In genomic region chr12:129984097-129984496, GRCh38 we compare ENCODE assay signal across 15 cellular contexts.
DNase-seq lines count a peak whose midpoint lies in the region; ATAC-seq and TF ChIP-seq lines count a peak whose summit lies in the region.
"Had no signal": no experiment of that assay in that cellular context is flagged by ENCODE, and none has a peak within 500 bp of the region (broad histone marks: within the 10 kb centered on the region; RNA-seq: fewer than 3 reads in every experiment).

No MANE protein-coding gene starts in this region.

- H3K27me3 Mint-ChIP-seq in H9 (ENCODE audit: low read depth) (peaks cover 77% of the 10 kb centered on the region), endodermal cell (ENCODE audit: insufficient read depth) (peaks cover 25% of the 10 kb centered on the region), neural progenitor cell (ENCODE audit: insufficient read depth, low read depth) (peaks cover 2% of the 10 kb centered on the region)

- no peak overlapping the region for H3T11ph ChIP-seq in H9 (ENCODE audit: low read length)

- H3K79me1 ChIP-seq in H9 (ENCODE audit: insufficient read depth, low read depth, low read length, poor library complexity, severe bottlenecking) = no peaks in the 10 kb centered on the region

- H2AFZ ChIP-seq in H9 (ENCODE audit: low read length) (no peak overlapping the region), neural progenitor cell (replicated peaks) (no peak overlapping the region)

- H3K4me3 ChIP-seq in endodermal cell (ENCODE audit: low read length) (no peak overlapping the region), neural progenitor cell (no peak overlapping the region), heart right ventricle (no peak overlapping the region)

- H3K4ac ChIP-seq in H9 (ENCODE audit: low read depth, low read length) = no peak overlapping the region

- no peak overlapping the region for H4K8ac ChIP-seq in H9 (replicated peaks; ENCODE audit: insufficient read length, low read depth, low read length)

- H3K4me1 ChIP-seq in H9 (ENCODE audit: insufficient read depth, low read length) (peaks cover 2% of the 10 kb centered on the region; the same call in 1 of the 2 replicates), endodermal cell (ENCODE audit: control insufficient read depth, insufficient read depth, low read length) (no peaks in the 10 kb centered on the region), neural progenitor cell (peaks cover 10% of the 10 kb centered on the region), heart right ventricle (no peaks in the 10 kb centered on the region)

- no peak overlapping the region for H2BK20ac ChIP-seq in H9 (ENCODE audit: low read depth, low read length, poor library complexity, severe bottlenecking)

- TF ChIP-seq CTCF in H9 (conservative IDR thresholded peaks at IDR 0.05) = no peak
- TF ChIP-seq CTCF in endodermal cell (conservative IDR thresholded peaks at IDR 0.05) = no peak
- TF ChIP-seq CTCF in neural progenitor cell (IDR thresholded peaks at IDR 0.05) = no peak
- TF ChIP-seq CTCF in heart right ventricle (IDR thresholded peaks at IDR 0.05) = no peak

- no peak overlapping the region for H2BK15ac ChIP-seq in H9 (ENCODE audit: low read depth, low read length)

- no CpG with 5 or more reads among the region's 4 CpGs for WGBS in H9 (ENCODE audit: extremely low coverage, insufficient read length, low lambda C conversion rate)
- WGBS in endodermal cell (ENCODE audit: insufficient coverage in 1 of 2, insufficient read length in 1 of 2), 2 experiments = 14 to 48% methylated on average over 1 to 4 of the region's 4 CpGs
- 16 to 19% methylated on average over 4 of the region's 4 CpGs for WGBS in heart right ventricle, 2 donors

- H2BK5ac ChIP-seq in H9 (ENCODE audit: insufficient read length, low read length) = no peak overlapping the region

- H4K91ac ChIP-seq in H9 (ENCODE audit: insufficient read length, low read depth, low read length) = no peak overlapping the region

- no peak overlapping the region for H3K27ac Mint-ChIP-seq in H9
- H3K27ac Mint-ChIP-seq in endodermal cell = no peak overlapping the region
- H3K27ac Mint-ChIP-seq in neural progenitor cell = no peak overlapping the region
- H3K27ac Mint-ChIP-seq: CD14-positive monocyte; CD8-positive, alpha-beta T cell; IgD-negative memory B cell had no signal

- H3K9me3 ChIP-seq in H9 (ENCODE audit: control insufficient read depth, low read depth, low read length) = no peaks in the 10 kb centered on the region
- H3K9me3 ChIP-seq in endodermal cell (ENCODE audit: control insufficient read depth, low read length) = no peaks in the 10 kb centered on the region
- H3K9me3 ChIP-seq in neural progenitor cell (ENCODE audit: low read depth) = no peaks in the 10 kb centered on the region
- peaks cover 0 to 14% (median 0%) of the 10 kb centered on the region in 11 donors for H3K9me3 ChIP-seq in heart right ventricle

- H3K27ac ChIP-seq in H9 (ENCODE audit: insufficient read length, low read depth, low read length) (no peak overlapping the region), endodermal cell (ENCODE audit: low read depth, low read length) (no peak overlapping the region), neural progenitor cell (no peak overlapping the region), heart right ventricle (no peak overlapping the region)
- H3K27ac ChIP-seq: 22Rv1 had no signal

- H4K20me1 ChIP-seq in H9 (ENCODE audit: control insufficient read depth, insufficient read depth, insufficient read length) = no peaks in the 10 kb centered on the region
- H4K20me1 ChIP-seq in neural progenitor cell (ENCODE audit: low read depth) = no peaks in the 10 kb centered on the region

- H3K23ac ChIP-seq in H9 (ENCODE audit: insufficient read length, low read depth, low read length) = no peak overlapping the region

- H2BK120ac ChIP-seq in H9 (ENCODE audit: low read depth, low read length, poor library complexity, severe bottlenecking) = no peak overlapping the region

- no peaks in the 10 kb centered on the region for H3K27me3 ChIP-seq in H9 (ENCODE audit: insufficient read depth, low read length)
- no peaks in the 10 kb centered on the region for H3K27me3 ChIP-seq in endodermal cell (ENCODE audit: control insufficient read depth, insufficient read depth, low read length, poor library complexity, severe bottlenecking)
- H3K27me3 ChIP-seq in neural progenitor cell = no peaks in the 10 kb centered on the region
- peaks cover 0 to 22% (median 0%) of the 10 kb centered on the region in 7 donors for H3K27me3 ChIP-seq in heart right ventricle

- no peaks in the 10 kb centered on the region for H3K23me2 ChIP-seq in H9 (ENCODE audit: insufficient read length, low read depth, low read length, poor library complexity, severe bottlenecking)

- no peak overlapping the region for H2BK12ac ChIP-seq in H9 (ENCODE audit: insufficient read length, low read depth, low read length)

- H3K9me3 Mint-ChIP-seq in H9 (peaks cover 2 to 5% of the 10 kb centered on the region in 2 experiments; a peak in 2 of 5 replicates), endodermal cell (peaks cover 3% of the 10 kb centered on the region), neural progenitor cell (peaks cover 8% of the 10 kb centered on the region)

- H3K36me3 Mint-ChIP-seq in H9 (ENCODE audit: insufficient read depth in 1 of 3, low read depth in 3 of 3) (peaks cover 0 to 2% (median 0%) of the 10 kb centered on the region in 3 experiments; a peak in 2 of 7 replicates), endodermal cell (ENCODE audit: low read depth) (no peaks in the 10 kb centered on the region), neural progenitor cell (no peaks in the 10 kb centered on the region)
- H3K36me3 Mint-ChIP-seq: CD14-positive monocyte; CD8-positive, alpha-beta T cell had no signal

- no peak overlapping the region for H3K18ac ChIP-seq in H9 (ENCODE audit: insufficient read length, low read depth, low read length)

- DNase-seq in NCI-H1092 (lab: John Stamatoyannopoulos, UW) (peak; percentile 3), NCI-H1092 treated with DMSO at 0.1 percent for 48 hours (lab: John Stamatoyannopoulos, UW) (no peak), H9 (peak; percentile 54), endodermal cell (peak; percentile 87), neural progenitor cell (ENCODE audit: low spot score) (peak; percentile 13), heart right ventricle (no peak), hypothalamus (lab: John Stamatoyannopoulos, UW) (no peak)
- DNase-seq: CD8-positive, alpha-beta T cell; COR-L47; DMS153; H7 had no signal

- no peak overlapping the region for H3K4me3 Mint-ChIP-seq in H9
- H3K4me3 Mint-ChIP-seq in endodermal cell = no peak overlapping the region
- H3K4me3 Mint-ChIP-seq in neural progenitor cell = no peak overlapping the region
- H3K4me3 Mint-ChIP-seq: CD14-positive monocyte; CD8-positive, alpha-beta T cell; IgD-negative memory B cell had no signal

- H3K4me1 Mint-ChIP-seq in H9 (peaks cover 12 to 15% of the 10 kb centered on the region in 2 experiments), endodermal cell (peaks cover 7% of the 10 kb centered on the region), neural progenitor cell (peaks cover 10% of the 10 kb centered on the region)
- H3K4me1 Mint-ChIP-seq: CD14-positive monocyte, IgD-negative memory B cell had no signal

- H3F3A ChIP-seq in neural progenitor cell (ENCODE audit: low read depth) = no peaks in the 10 kb centered on the region

- H3K9ac ChIP-seq in H9 (ENCODE audit: extremely low read depth, insufficient read length, low read length) = no peak overlapping the region
- no peak overlapping the region for H3K9ac ChIP-seq in endodermal cell (ENCODE audit: extremely low read depth, low read length, poor library complexity, severe bottlenecking)
- no peak overlapping the region for H3K9ac ChIP-seq in neural progenitor cell

- intact Hi-C loops in heart right ventricle (cut with DNase I) = no loop called here

- H4K5ac ChIP-seq in H9 (ENCODE audit: insufficient read length, low read depth, low read length) = no peak overlapping the region

- H3K4me2 ChIP-seq in H9 (ENCODE audit: insufficient read depth, insufficient read length, low read length) (no peak overlapping the region), neural progenitor cell (no peak overlapping the region)

- H3K79me2 ChIP-seq in H9 (ENCODE audit: insufficient read depth, low read length) (no peaks in the 10 kb centered on the region), neural progenitor cell (ENCODE audit: low read depth) (no peaks in the 10 kb centered on the region)

- ATAC-seq in heart right ventricle = no peak
- no peak for ATAC-seq in HG02970 (IDR thresholded peaks at IDR 0.05; ENCODE audit: low FRiP score, unreplicated experiment)
- ATAC-seq: CD8-positive, alpha-beta T cell had no signal

- H3K36me3 ChIP-seq in endodermal cell (ENCODE audit: control insufficient read depth, insufficient read depth, low read length) (no peaks in the 10 kb centered on the region), neural progenitor cell (no peaks in the 10 kb centered on the region), heart right ventricle (no peaks in the 10 kb centered on the region)

- no peak overlapping the region for H3K14ac ChIP-seq in H9 (ENCODE audit: insufficient read depth, low read length)

- H3K56ac ChIP-seq in H9 (ENCODE audit: insufficient read length, low read depth, low read length) = no peak overlapping the region

- H2AK5ac ChIP-seq in H9 (ENCODE audit: insufficient read length, low read length) = no peak overlapping the region

Comparison
In these comparisons a context has a peak if more than half of its experiments do, and no peak if none do; other contexts are left out.
1. DNase-seq: peak in NCI-H1092 (single experiment), H9 (single experiment), endodermal cell (single experiment) and neural progenitor cell (single experiment); none in NCI-H1092 treated with DMSO at 0.1 percent for 48 hours (single experiment), heart right ventricle (0 of 2) and hypothalamus (0 of 51).